In genomic region chr7:131486346-131486745, GRCh38 we compare ENCODE assay signal across 20 cellular contexts.
"Had no signal": no experiment of that assay in that cellular context is flagged by ENCODE, and none has a peak within 500 bp of the region (broad histone marks: within the 10 kb centered on the region; RNA-seq: fewer than 3 reads in every experiment).

No MANE protein-coding gene starts in this region.

- H3K9me3 ChIP-seq: esophagus muscularis mucosa, pancreas, prostate gland had no signal

- H3K27me3 ChIP-seq: dorsolateral prefrontal cortex, esophagus muscularis mucosa, hepatocyte, pancreas had no signal

- H3K4me3 ChIP-seq: coronary artery, dorsolateral prefrontal cortex, esophagus muscularis mucosa, hepatocyte, pancreas, prostate gland had no signal

- H3K27ac ChIP-seq: coronary artery, epithelial cell of prostate, esophagus muscularis mucosa, hepatocyte, pancreas had no signal

- H3K36me3 Mint-ChIP-seq: naive B cell had no signal

- H3K4me1 Mint-ChIP-seq: nephron had no signal

- H3K9me3 Mint-ChIP-seq: naive B cell, nephron had no signal

- H3K4me3 Mint-ChIP-seq: naive B cell, nephron had no signal

- H3K36me3 ChIP-seq: pancreas, prostate gland had no signal

- H3K27ac Mint-ChIP-seq: nephron had no signal

- H3K4me1 ChIP-seq: prostate gland had no signal

- ATAC-seq: left cardiac atrium had no signal

- DNase-seq: dorsolateral prefrontal cortex; effector CD8-positive, alpha-beta T cell; head of caudate nucleus; kidney; left cardiac atrium; mesendoderm; naive B cell; occipital lobe; pancreas; retina; small intestine; stimulated activated CD4-positive, alpha-beta T cell treated with anti-CD3 and anti-CD28 coated beads, Interleukin-2, amount 100 ng/mL, for 48 hours; stimulated activated naive CD4-positive, alpha-beta T cell treated with Interleukin-2 at 50 U/mL for 16 hours; trophoblast cell had no signal

- H3K27me3 Mint-ChIP-seq: naive B cell had no signal
